In the genomic region with DNA sequence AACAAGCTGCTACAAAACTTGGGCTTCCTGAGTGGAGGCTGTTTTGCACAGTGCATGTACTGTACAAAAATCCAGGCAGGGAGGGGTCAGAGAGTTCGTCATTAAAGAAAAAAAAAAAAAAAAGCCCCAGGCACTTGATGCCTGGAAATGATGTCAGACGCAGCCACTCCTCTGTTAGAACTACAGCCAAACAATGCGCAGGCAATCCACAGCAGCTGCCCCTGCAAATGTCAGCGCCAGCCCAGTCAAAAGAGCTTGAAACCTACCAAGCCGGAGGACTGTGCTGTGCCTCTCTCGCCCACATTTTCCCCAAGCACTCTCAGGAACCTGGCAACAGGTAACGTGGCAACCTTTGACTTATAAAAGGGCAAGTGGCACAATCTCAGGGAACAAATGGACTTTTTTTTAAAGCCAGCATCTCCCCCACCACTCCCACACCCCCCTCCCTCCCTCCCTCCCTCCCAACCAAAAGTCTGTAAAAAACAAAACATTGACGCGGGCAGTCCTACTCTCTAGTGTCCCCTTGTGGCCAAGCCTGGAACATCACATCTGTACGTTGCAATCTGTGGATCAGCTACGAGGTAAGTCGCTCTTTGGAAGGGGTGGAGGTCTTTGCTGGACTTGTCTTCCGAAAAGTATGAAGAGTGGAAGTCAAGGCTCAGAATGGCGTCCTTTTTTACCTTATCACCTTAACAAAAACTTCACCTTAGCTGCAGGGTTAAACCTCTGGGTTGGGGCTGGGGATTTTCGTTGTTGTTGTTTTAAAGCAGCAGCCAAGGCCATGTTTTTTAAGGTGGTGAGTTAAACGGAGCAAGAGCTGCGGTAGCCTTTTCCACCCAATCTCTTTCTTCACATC, we compare ENCODE assay signal across 1 cellular context.
TF ChIP-seq lines count a peak whose summit lies in the region.

No MANE protein-coding gene starts in this region.

TF ChIP-seq in HepG2, 621 proteins besides CTCF, POLR2A, EP300 and RAD21 (continued from another document and continues in another):
- TF ChIP-seq, protein P1, sequence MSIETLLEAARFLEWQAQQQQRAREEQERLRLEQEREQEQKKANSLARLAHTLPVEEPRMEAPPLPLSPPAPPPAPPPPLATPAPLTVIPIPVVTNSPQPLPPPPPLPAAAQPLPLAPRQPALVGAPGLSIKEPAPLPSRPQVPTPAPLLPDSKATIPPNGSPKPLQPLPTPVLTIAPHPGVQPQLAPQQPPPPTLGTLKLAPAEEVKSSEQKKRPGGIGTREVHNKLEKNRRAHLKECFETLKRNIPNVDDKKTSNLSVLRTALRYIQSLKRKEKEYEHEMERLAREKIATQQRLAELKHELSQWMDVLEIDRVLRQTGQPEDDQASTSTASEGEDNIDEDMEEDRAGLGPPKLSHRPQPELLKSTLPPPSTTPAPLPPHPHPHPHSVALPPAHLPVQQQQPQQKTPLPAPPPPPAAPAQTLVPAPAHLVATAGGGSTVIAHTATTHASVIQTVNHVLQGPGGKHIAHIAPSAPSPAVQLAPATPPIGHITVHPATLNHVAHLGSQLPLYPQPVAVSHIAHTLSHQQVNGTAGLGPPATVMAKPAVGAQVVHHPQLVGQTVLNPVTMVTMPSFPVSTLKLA (IDR thresholded peaks at IDR 0.05): 0 out of 2 replicates have a peak, but pooled peaks have one; percentile 11
- no peak for TF ChIP-seq ZNF20 (CRISPR knock-in tag; IDR thresholded peaks at IDR 0.05)
- TF ChIP-seq ZNF766 (CRISPR knock-in tag; IDR thresholded peaks at IDR 0.05; ENCODE audit: borderline replicate concordance): no peak; the same call in 1 of the 2 replicates
- peak; percentile 58 for TF ChIP-seq SKI (IDR thresholded peaks at IDR 0.05; ENCODE audit: partially characterized antibody)
- TF ChIP-seq SMAD3 (CRISPR knock-in tag; IDR thresholded peaks at IDR 0.05): peak; percentile 34; the same call in 1 of the 2 replicates
- TF ChIP-seq, protein P2, sequence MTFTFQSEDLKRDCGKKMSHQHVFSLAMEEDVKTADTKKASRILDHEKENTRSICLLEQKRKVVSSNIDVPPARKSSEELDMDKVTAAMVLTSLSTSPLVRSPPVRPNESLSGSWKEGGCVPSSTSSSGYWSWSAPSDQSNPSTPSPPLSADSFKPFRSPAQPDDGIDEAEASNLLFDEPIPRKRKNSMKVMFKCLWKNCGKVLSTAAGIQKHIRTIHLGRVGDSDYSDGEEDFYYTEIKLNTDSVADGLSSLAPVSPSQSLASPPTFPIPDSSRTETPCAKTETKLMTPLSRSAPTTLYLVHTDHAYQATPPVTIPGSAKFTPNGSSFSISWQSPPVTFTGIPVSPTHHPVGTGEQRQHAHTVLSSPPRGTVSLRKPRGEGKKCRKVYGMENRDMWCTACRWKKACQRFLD (CRISPR knock-in tag; IDR thresholded peaks at IDR 0.05; ENCODE audit: borderline replicate concordance): no peak
- TF ChIP-seq ZNF468 (CRISPR knock-in tag; IDR thresholded peaks at IDR 0.05): no peak
- 0 out of 2 replicates have a peak, but pooled peaks have one; percentile 39 for TF ChIP-seq ZNF772 (CRISPR knock-in tag; IDR thresholded peaks at IDR 0.05)
- no peak for TF ChIP-seq TAF15 (IDR thresholded peaks at IDR 0.05; ENCODE audit: low read depth, low read length, poor library complexity, severe bottlenecking)
- TF ChIP-seq, protein P3, sequence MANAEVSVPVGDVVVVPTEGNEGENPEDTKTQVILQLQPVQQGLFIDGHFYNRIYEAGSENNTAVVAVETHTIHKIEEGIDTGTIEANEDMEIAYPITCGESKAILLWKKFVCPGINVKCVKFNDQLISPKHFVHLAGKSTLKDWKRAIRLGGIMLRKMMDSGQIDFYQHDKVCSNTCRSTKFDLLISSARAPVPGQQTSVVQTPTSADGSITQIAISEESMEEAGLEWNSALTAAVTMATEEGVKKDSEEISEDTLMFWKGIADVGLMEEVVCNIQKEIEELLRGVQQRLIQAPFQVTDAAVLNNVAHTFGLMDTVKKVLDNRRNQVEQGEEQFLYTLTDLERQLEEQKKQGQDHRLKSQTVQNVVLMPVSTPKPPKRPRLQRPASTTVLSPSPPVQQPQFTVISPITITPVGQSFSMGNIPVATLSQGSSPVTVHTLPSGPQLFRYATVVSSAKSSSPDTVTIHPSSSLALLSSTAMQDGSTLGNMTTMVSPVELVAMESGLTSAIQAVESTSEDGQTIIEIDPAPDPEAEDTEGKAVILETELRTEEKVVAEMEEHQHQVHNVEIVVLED (CRISPR knock-in tag; IDR thresholded peaks at IDR 0.05; ENCODE audit: borderline replicate concordance): no peak; the same call in 1 of the 2 replicates
- TF ChIP-seq ZNF329 (CRISPR knock-in tag; IDR thresholded peaks at IDR 0.05; ENCODE audit: low read depth): no peak
- 0 out of 2 replicates have a peak, but pooled peaks have one; percentile 13 for TF ChIP-seq MIER3 (CRISPR knock-in tag; IDR thresholded peaks at IDR 0.05; ENCODE audit: borderline replicate concordance)
- peak; percentile 57 for TF ChIP-seq ZNF264 (CRISPR knock-in tag; IDR thresholded peaks at IDR 0.05)
- TF ChIP-seq THAP11 (CRISPR knock-in tag; IDR thresholded peaks at IDR 0.05): peak; percentile 30; the same call in 1 of the 2 replicates
- TF ChIP-seq KDM5A (IDR thresholded peaks at IDR 0.05; ENCODE audit: borderline replicate concordance, low read length): 0 out of 2 replicates have a peak, but pooled peaks have one; percentile 49
- TF ChIP-seq MED1 (CRISPR knock-in tag; IDR thresholded peaks at IDR 0.05): peak; percentile 71
- TF ChIP-seq, protein P4, sequence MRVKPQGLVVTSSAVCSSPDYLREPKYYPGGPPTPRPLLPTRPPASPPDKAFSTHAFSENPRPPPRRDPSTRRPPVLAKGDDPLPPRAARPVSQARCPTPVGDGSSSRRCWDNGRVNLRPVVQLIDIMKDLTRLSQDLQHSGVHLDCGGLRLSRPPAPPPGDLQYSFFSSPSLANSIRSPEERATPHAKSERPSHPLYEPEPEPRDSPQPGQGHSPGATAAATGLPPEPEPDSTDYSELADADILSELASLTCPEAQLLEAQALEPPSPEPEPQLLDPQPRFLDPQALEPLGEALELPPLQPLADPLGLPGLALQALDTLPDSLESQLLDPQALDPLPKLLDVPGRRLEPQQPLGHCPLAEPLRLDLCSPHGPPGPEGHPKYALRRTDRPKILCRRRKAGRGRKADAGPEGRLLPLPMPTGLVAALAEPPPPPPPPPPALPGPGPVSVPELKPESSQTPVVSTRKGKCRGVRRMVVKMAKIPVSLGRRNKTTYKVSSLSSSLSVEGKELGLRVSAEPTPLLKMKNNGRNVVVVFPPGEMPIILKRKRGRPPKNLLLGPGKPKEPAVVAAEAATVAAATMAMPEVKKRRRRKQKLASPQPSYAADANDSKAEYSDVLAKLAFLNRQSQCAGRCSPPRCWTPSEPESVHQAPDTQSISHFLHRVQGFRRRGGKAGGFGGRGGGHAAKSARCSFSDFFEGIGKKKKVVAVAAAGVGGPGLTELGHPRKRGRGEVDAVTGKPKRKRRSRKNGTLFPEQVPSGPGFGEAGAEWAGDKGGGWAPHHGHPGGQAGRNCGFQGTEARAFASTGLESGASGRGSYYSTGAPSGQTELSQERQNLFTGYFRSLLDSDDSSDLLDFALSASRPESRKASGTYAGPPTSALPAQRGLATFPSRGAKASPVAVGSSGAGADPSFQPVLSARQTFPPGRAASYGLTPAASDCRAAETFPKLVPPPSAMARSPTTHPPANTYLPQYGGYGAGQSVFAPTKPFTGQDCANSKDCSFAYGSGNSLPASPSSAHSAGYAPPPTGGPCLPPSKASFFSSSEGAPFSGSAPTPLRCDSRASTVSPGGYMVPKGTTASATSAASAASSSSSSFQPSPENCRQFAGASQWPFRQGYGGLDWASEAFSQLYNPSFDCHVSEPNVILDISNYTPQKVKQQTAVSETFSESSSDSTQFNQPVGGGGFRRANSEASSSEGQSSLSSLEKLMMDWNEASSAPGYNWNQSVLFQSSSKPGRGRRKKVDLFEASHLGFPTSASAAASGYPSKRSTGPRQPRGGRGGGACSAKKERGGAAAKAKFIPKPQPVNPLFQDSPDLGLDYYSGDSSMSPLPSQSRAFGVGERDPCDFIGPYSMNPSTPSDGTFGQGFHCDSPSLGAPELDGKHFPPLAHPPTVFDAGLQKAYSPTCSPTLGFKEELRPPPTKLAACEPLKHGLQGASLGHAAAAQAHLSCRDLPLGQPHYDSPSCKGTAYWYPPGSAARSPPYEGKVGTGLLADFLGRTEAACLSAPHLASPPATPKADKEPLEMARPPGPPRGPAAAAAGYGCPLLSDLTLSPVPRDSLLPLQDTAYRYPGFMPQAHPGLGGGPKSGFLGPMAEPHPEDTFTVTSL (CRISPR knock-in tag; IDR thresholded peaks at IDR 0.05; ENCODE audit: borderline replicate concordance): peak; percentile 75; the same call in 1 of the 2 replicates
- no peak for TF ChIP-seq RFXANK (CRISPR knock-in tag; IDR thresholded peaks at IDR 0.05)
- TF ChIP-seq, protein P5, sequence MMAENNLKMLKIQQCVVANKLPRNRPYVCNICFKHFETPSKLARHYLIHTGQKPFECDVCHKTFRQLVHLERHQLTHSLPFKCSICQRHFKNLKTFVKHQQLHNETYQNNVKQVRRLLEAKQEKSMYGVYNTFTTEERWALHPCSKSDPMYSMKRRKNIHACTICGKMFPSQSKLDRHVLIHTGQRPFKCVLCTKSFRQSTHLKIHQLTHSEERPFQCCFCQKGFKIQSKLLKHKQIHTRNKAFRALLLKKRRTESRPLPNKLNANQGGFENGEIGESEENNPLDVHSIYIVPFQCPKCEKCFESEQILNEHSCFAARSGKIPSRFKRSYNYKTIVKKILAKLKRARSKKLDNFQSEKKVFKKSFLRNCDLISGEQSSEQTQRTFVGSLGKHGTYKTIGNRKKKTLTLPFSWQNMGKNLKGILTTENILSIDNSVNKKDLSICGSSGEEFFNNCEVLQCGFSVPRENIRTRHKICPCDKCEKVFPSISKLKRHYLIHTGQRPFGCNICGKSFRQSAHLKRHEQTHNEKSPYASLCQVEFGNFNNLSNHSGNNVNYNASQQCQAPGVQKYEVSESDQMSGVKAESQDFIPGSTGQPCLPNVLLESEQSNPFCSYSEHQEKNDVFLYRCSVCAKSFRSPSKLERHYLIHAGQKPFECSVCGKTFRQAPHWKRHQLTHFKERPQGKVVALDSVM (CRISPR knock-in tag; IDR thresholded peaks at IDR 0.05): no peak; the same call in 1 of the 2 replicates
- TF ChIP-seq ZEB1 (IDR thresholded peaks at IDR 0.05; ENCODE audit: insufficient replicate concordance, low read depth): no peak
- TF ChIP-seq PHF21A (CRISPR knock-in tag; IDR thresholded peaks at IDR 0.05): peak; percentile 74
- TF ChIP-seq, protein P6, sequence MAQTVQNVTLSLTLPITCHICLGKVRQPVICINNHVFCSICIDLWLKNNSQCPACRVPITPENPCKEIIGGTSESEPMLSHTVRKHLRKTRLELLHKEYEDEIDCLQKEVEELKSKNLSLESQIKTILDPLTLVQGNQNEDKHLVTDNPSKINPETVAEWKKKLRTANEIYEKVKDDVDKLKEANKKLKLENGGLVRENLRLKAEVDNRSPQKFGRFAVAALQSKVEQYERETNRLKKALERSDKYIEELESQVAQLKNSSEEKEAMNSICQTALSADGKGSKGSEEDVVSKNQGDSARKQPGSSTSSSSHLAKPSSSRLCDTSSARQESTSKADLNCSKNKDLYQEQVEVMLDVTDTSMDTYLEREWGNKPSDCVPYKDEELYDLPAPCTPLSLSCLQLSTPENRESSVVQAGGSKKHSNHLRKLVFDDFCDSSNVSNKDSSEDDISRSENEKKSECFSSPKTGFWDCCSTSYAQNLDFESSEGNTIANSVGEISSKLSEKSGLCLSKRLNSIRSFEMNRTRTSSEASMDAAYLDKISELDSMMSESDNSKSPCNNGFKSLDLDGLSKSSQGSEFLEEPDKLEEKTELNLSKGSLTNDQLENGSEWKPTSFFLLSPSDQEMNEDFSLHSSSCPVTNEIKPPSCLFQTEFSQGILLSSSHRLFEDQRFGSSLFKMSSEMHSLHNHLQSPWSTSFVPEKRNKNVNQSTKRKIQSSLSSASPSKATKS (CRISPR knock-in tag; IDR thresholded peaks at IDR 0.05): 0 out of 2 replicates have a peak, but pooled peaks have one; percentile 74
- TF ChIP-seq, protein P7, sequence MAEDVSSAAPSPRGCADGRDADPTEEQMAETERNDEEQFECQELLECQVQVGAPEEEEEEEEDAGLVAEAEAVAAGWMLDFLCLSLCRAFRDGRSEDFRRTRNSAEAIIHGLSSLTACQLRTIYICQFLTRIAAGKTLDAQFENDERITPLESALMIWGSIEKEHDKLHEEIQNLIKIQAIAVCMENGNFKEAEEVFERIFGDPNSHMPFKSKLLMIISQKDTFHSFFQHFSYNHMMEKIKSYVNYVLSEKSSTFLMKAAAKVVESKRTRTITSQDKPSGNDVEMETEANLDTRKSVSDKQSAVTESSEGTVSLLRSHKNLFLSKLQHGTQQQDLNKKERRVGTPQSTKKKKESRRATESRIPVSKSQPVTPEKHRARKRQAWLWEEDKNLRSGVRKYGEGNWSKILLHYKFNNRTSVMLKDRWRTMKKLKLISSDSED (CRISPR knock-in tag; IDR thresholded peaks at IDR 0.05): no peak
- TF ChIP-seq, protein P8, sequence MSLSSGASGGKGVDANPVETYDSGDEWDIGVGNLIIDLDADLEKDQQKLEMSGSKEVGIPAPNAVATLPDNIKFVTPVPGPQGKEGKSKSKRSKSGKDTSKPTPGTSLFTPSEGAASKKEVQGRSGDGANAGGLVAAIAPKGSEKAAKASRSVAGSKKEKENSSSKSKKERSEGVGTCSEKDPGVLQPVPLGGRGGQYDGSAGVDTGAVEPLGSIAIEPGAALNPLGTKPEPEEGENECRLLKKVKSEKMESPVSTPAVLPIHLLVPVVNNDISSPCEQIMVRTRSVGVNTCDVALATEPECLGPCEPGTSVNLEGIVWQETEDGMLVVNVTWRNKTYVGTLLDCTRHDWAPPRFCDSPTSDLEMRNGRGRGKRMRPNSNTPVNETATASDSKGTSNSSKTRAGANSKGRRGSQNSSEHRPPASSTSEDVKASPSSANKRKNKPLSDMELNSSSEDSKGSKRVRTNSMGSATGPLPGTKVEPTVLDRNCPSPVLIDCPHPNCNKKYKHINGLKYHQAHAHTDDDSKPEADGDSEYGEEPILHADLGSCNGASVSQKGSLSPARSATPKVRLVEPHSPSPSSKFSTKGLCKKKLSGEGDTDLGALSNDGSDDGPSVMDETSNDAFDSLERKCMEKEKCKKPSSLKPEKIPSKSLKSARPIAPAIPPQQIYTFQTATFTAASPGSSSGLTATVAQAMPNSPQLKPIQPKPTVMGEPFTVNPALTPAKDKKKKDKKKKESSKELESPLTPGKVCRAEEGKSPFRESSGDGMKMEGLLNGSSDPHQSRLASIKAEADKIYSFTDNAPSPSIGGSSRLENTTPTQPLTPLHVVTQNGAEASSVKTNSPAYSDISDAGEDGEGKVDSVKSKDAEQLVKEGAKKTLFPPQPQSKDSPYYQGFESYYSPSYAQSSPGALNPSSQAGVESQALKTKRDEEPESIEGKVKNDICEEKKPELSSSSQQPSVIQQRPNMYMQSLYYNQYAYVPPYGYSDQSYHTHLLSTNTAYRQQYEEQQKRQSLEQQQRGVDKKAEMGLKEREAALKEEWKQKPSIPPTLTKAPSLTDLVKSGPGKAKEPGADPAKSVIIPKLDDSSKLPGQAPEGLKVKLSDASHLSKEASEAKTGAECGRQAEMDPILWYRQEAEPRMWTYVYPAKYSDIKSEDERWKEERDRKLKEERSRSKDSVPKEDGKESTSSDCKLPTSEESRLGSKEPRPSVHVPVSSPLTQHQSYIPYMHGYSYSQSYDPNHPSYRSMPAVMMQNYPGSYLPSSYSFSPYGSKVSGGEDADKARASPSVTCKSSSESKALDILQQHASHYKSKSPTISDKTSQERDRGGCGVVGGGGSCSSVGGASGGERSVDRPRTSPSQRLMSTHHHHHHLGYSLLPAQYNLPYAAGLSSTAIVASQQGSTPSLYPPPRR (CRISPR knock-in tag; IDR thresholded peaks at IDR 0.05; ENCODE audit: borderline replicate concordance): peak; percentile 35; the same call in 1 of the 2 replicates
- TF ChIP-seq HMG20A (CRISPR knock-in tag; IDR thresholded peaks at IDR 0.05; ENCODE audit: borderline replicate concordance): peak; percentile 45; the same call in 1 of the 2 replicates
- TF ChIP-seq SOX13 (IDR thresholded peaks at IDR 0.05): no peak
- TF ChIP-seq SOX13 (CRISPR knock-in tag; conservative IDR thresholded peaks at IDR 0.05 in 1 of 2, IDR thresholded peaks at IDR 0.05 in 1 of 2): peak in 1 of 2 experiments; percentile 61; a peak in 2 of 4 replicates
- TF ChIP-seq, protein P9, sequence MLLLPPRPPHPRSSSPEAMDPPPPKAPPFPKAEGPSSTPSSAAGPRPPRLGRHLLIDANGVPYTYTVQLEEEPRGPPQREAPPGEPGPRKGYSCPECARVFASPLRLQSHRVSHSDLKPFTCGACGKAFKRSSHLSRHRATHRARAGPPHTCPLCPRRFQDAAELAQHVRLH (CRISPR knock-in tag; IDR thresholded peaks at IDR 0.05; ENCODE audit: borderline replicate concordance, low read depth): 0 out of 2 replicates have a peak, but pooled peaks have one; percentile 20
